Comparison of ENCODE assay signal across 8 cellular contexts in the genomic region with DNA sequence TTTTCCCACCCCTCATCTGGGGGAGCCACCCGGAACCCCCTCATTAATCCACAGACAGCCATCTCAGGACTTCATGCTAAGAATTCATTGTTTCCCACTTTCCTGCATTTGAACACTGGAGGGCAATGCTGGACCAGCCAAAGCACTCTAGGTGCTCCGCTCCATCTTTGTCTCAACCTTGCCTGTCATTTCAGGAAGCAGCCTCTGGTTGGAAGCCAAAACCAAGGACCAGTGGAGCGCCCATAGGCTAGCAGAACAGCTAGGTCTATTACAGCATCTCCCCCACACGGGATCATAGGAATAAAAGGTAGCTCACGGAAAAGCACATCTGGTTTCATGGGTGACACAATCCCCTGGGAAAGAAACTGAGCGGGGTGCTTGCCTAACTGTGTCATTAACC.
DNase-seq lines count a peak whose midpoint lies in the region; ATAC-seq and TF ChIP-seq lines count a peak whose summit lies in the region.

No MANE protein-coding gene starts in this region.

- no peak overlapping the region for H3K4me3 ChIP-seq in Panc1 (ENCODE audit: low read depth in 2 of 2, low read length in 2 of 2)
- no peak overlapping the region for H3K4me3 ChIP-seq in epithelial cell of proximal tubule (ENCODE audit: low read depth, low read length)

- CTCF ChIA-PET in Panc1 (lab: Charles Lee), result no interaction called here
- CTCF ChIA-PET in activated CD4-positive, alpha-beta memory T cell treated with anti-CD3 and anti-CD28 coated beads for 36 hours (lab: Charles Lee), result no interaction called here

- no peak overlapping the region for H3K4me3 Mint-ChIP-seq in activated CD4-positive, alpha-beta memory T cell treated with anti-CD3 and anti-CD28 coated beads for 36 hours
- H3K4me3 Mint-ChIP-seq in stimulated activated naive CD8-positive, alpha-beta T cell treated with anti-CD3 and anti-CD28 coated beads, Interleukin-15, amount 100 ng/mL, for 72 hours, result no peak overlapping the region

- intact Hi-C loops in Panc1 (cut with micrococcal nuclease; ENCODE audit: unreplicated experiment), result loop anchor here (5.0 kb wide), 1 partner anchor 155 kb away; no protein-coding TSS in a partner anchor
- intact Hi-C loops in activated CD4-positive, alpha-beta memory T cell treated with anti-CD3 and anti-CD28 coated beads for 36 hours (cut with micrococcal nuclease), result no loop called here

- BruUV-seq in Panc1 (replicated peaks; lab: Mats Ljungman, UMichigan), result no TSS peak

- TF ChIP-seq CTCF in Panc1 (IDR thresholded peaks at IDR 0.05) (peak; percentile 64), epithelial cell of proximal tubule (conservative IDR thresholded peaks at IDR 0.05; ENCODE audit: low read depth, low read length) (peak; percentile 86)

- no peaks in the 10 kb centered on the region for H3K27me3 Mint-ChIP-seq in activated CD4-positive, alpha-beta memory T cell treated with anti-CD3 and anti-CD28 coated beads for 36 hours
- no peaks in the 10 kb centered on the region for H3K27me3 Mint-ChIP-seq in stimulated activated naive CD8-positive, alpha-beta T cell treated with anti-CD3 and anti-CD28 coated beads, Interleukin-15, amount 100 ng/mL, for 72 hours

- no peak overlapping the region for H3K27ac ChIP-seq in Panc1 (ENCODE audit: low read length)

- no peaks in the 10 kb centered on the region for H3K4me1 ChIP-seq in Panc1 (ENCODE audit: control insufficient read depth, insufficient read depth, low read length)

- no peaks in the 10 kb centered on the region for H3K36me3 Mint-ChIP-seq in activated CD4-positive, alpha-beta memory T cell treated with anti-CD3 and anti-CD28 coated beads for 36 hours

- in situ Hi-C loops in Panc1 (cut with HindIII; ENCODE audit: low pct_unique_long_range_greater_than_20kb, low sequenced_read_pairs), result no loop called here

- no peaks in the 10 kb centered on the region for H3K9me3 ChIP-seq in Panc1 (ENCODE audit: control insufficient read depth, insufficient read depth, low read depth, low read length)

- peak; percentile 55 for DNase-seq in EL
- DNase-seq in Panc1 (ENCODE audit: low read depth, low spot score), result no peak
- no peak for DNase-seq in epithelial cell of proximal tubule (ENCODE audit: low read depth)
- peak; percentile 66 for DNase-seq in midbrain (lab: John Stamatoyannopoulos, UW)
- no peak for DNase-seq in activated CD4-positive, alpha-beta memory T cell treated with anti-CD3 and anti-CD28 coated beads for 36 hours
- no peak for DNase-seq in stimulated activated naive CD8-positive, alpha-beta T cell treated with anti-CD3 and anti-CD28 coated beads, Interleukin-15, amount 100 ng/mL, for 72 hours

- no peaks in the 10 kb centered on the region for H3K4me1 Mint-ChIP-seq in activated CD4-positive, alpha-beta memory T cell treated with anti-CD3 and anti-CD28 coated beads for 36 hours (ENCODE audit: low read depth)
- no peaks in the 10 kb centered on the region for H3K4me1 Mint-ChIP-seq in stimulated activated naive CD8-positive, alpha-beta T cell treated with anti-CD3 and anti-CD28 coated beads, Interleukin-15, amount 100 ng/mL, for 72 hours

- POLR2A ChIA-PET in Panc1 (lab: Charles Lee), result no interaction called here
- POLR2A ChIA-PET in activated CD4-positive, alpha-beta memory T cell treated with anti-CD3 and anti-CD28 coated beads for 36 hours (lab: Charles Lee), result no interaction called here

- H3K36me3 ChIP-seq in Panc1 (ENCODE audit: control insufficient read depth, insufficient read depth, low read length), result no peaks in the 10 kb centered on the region

- H3K9me3 Mint-ChIP-seq in activated CD4-positive, alpha-beta memory T cell treated with anti-CD3 and anti-CD28 coated beads for 36 hours, result no peaks in the 10 kb centered on the region
- H3K9me3 Mint-ChIP-seq in stimulated activated naive CD8-positive, alpha-beta T cell treated with anti-CD3 and anti-CD28 coated beads, Interleukin-15, amount 100 ng/mL, for 72 hours, result no peaks in the 10 kb centered on the region

- peak; percentile 61 for ATAC-seq in HG03354 (IDR thresholded peaks at IDR 0.05; ENCODE audit: poor library complexity, severe bottlenecking, unreplicated experiment)
- ATAC-seq in Panc1, result peak; percentile 70; the same call in 1 of the 2 replicates
- ATAC-seq in GM18870 (IDR thresholded peaks at IDR 0.05; ENCODE audit: unreplicated experiment), result no peak
- ATAC-seq in stimulated activated naive CD8-positive, alpha-beta T cell treated with anti-CD3 and anti-CD28 coated beads, Interleukin-15, amount 100 ng/mL, for 72 hours, result no peak

- H3K27ac Mint-ChIP-seq in activated CD4-positive, alpha-beta memory T cell treated with anti-CD3 and anti-CD28 coated beads for 36 hours, result no peak overlapping the region
- no peak overlapping the region for H3K27ac Mint-ChIP-seq in stimulated activated naive CD8-positive, alpha-beta T cell treated with anti-CD3 and anti-CD28 coated beads, Interleukin-15, amount 100 ng/mL, for 72 hours

- H3K27me3 ChIP-seq in Panc1 (ENCODE audit: control insufficient read depth, insufficient read depth, low read length), result no peaks in the 10 kb centered on the region; the same call in 1 of the 2 replicates

Comparison
In these comparisons a context has a peak if more than half of its experiments do, and no peak if none do; other contexts are left out.
1. DNase-seq: peak in EL (single experiment) and midbrain (single experiment); none in Panc1 (single experiment), epithelial cell of proximal tubule (single experiment), activated CD4-positive, alpha-beta memory T cell treated with anti-CD3 and anti-CD28 coated beads for 36 hours (single experiment) and stimulated activated naive CD8-positive, alpha-beta T cell treated with anti-CD3 and anti-CD28 coated beads, Interleukin-15, amount 100 ng/mL, for 72 hours (0 of 2).
2. ATAC-seq: peak in HG03354 (single experiment) and Panc1 (single experiment); none in GM18870 (single experiment) and stimulated activated naive CD8-positive, alpha-beta T cell treated with anti-CD3 and anti-CD28 coated beads, Interleukin-15, amount 100 ng/mL, for 72 hours (single experiment).